Comparison of ENCODE assay signal across 28 cellular contexts in the genomic region with DNA sequence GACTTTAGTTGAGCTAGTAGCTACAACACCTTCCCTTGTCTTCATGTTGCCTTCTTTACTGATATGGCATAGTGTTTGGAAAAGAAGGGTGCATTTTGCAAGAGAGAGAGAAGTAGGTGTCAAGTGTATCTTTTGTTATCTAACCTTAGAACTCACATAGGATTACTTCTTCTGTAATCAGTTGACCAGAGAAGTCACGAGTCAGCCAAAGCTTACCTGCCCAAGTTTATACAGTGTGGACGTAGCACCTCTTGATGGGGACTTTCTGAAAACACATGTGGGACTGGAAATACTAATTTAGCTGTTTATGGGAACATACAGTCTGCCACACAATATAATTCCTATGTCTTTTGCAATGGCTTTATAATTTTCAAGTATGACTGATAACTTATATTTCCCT. TPM values are rescaled to one million over a fixed set of nuclear protein-coding genes. Genes with fewer than 3 reads are reported as not detected.
DNase-seq lines count a peak whose midpoint lies in the region; ATAC-seq and TF ChIP-seq lines count a peak whose summit lies in the region.
"Had no signal": no experiment of that assay in that cellular context is flagged by ENCODE, and none has a peak within 500 bp of the region (broad histone marks: within the 10 kb centered on the region; RNA-seq: fewer than 3 reads in every experiment).

No MANE protein-coding gene starts in this region.

- no peak overlapping the region for H2AFZ ChIP-seq in HCT116 (ENCODE audit: low read depth, low read length, poor library complexity, severe bottlenecking)
- H2AFZ ChIP-seq: neural progenitor cell had no signal

- intact Hi-C loops in HCT116 (cut with micrococcal nuclease), result no loop called here
- intact Hi-C loops in left lung (cut with DNase I), result no loop called here
- intact Hi-C loops in vagina (cut with DNase I), result no loop called here
- intact Hi-C loops in activated CD4-positive, alpha-beta memory T cell treated with anti-CD3 and anti-CD28 coated beads for 36 hours (cut with micrococcal nuclease), result no loop called here

- peak; percentile 31 for TF ChIP-seq RAD21 in HCT116 (IDR thresholded peaks at IDR 0.05; ENCODE audit: low read depth)

- H3K4me2 ChIP-seq in HCT116 (ENCODE audit: low read length), result no peak overlapping the region
- H3K4me2 ChIP-seq: neural progenitor cell had no signal

- H3K27ac ChIP-seq in C4-2B (no peak overlapping the region), HCT116 (ENCODE audit: low read depth, low read length) (no peak overlapping the region), left lung (no peak overlapping the region), vagina (no peak overlapping the region)
- H3K27ac ChIP-seq: neural progenitor cell, spleen, upper lobe of left lung had no signal

- H3K4me3 ChIP-seq in HCT116 (replicated peaks in 1 of 2; ENCODE audit: low read depth in 1 of 2, low read length in 2 of 2) (no peak overlapping the region), left lung (no peak overlapping the region), vagina (no peak overlapping the region)
- H3K4me3 ChIP-seq: lung, neural progenitor cell, spleen, upper lobe of left lung had no signal

- TF ChIP-seq POLR2A in HCT116 (IDR thresholded peaks at IDR 0.05; ENCODE audit: borderline replicate concordance, extremely low read depth, insufficient read depth, insufficient read length) (no peak), vagina (IDR thresholded peaks at IDR 0.05) (no peak)

- TF ChIP-seq CTCF in C4-2B (conservative IDR thresholded peaks at IDR 0.05) (peak; percentile 9; the same call in 1 of the 2 replicates), HCT116 (IDR thresholded peaks at IDR 0.05 in 2 of 3, conservative IDR thresholded peaks at IDR 0.05 in 1 of 3; ENCODE audit: borderline replicate concordance in 1 of 3, insufficient read depth in 1 of 3, low read depth in 2 of 3, low read length in 2 of 3) (no peak), WTC11 (IDR thresholded peaks at IDR 0.05) (no peak), left lung (IDR thresholded peaks at IDR 0.05) (no peak), vagina (IDR thresholded peaks at IDR 0.05) (no peak)

- no peaks in the 10 kb centered on the region for H3K27me3 Mint-ChIP-seq in WTC11 (ENCODE audit: low read depth)
- peaks cover 6% of the 10 kb centered on the region for H3K27me3 Mint-ChIP-seq in activated CD4-positive, alpha-beta memory T cell treated with anti-CD3 and anti-CD28 coated beads for 36 hours
- H3K27me3 Mint-ChIP-seq: central memory CD8-positive, alpha-beta T cell; dendritic cell treated with granulocyte-macrophage colony-stimulating factor and Interleukin-4, amounts not matched to agents 40 ng/mL and 50 ng/mL, for 4 days; IgD-negative memory B cell had no signal

- no peaks in the 10 kb centered on the region for H3K9me2 ChIP-seq in HCT116 (ENCODE audit: insufficient read depth)

- H3K36me3 ChIP-seq in HCT116 (ENCODE audit: control insufficient read depth in 1 of 2, insufficient read depth in 2 of 2, low read length in 2 of 2) (no peaks in the 10 kb centered on the region), left lung (no peaks in the 10 kb centered on the region), vagina (no peaks in the 10 kb centered on the region)
- H3K36me3 ChIP-seq: neural progenitor cell, spleen, upper lobe of left lung had no signal

- no peaks in the 10 kb centered on the region for H3K79me2 ChIP-seq in HCT116 (ENCODE audit: insufficient read depth, low read length)

- CTCF ChIA-PET in HCT116 (lab: Charles Lee), result interaction anchor here (1.6 to 1.7 kb wide), 2 partner anchors 237 to 267 kb away, joined by 6 read pairs; no protein-coding TSS in a partner anchor
- CTCF ChIA-PET in WTC11 (lab: Charles Lee), result interaction anchor here (0.9 to 1.8 kb wide), 4 partner anchors 40 to 266 kb away, joined by 3 to 10 read pairs (median 6); no protein-coding TSS in a partner anchor
- CTCF ChIA-PET in activated CD4-positive, alpha-beta memory T cell treated with anti-CD3 and anti-CD28 coated beads for 36 hours (lab: Charles Lee), result interaction anchor here (1.4 to 1.5 kb wide), 2 partner anchors 267 to 270 kb away, joined by 4 to 6 read pairs; no protein-coding TSS in a partner anchor

- ATAC-seq in HCT116 (no peak), WTC11 (0 out of 2 replicates have a peak, but pooled peaks have one; percentile 10), left lung (peak; percentile 18)
- ATAC-seq: activated naive CD8-positive, alpha-beta T cell treated with anti-CD3 and anti-CD28 coated beads, Interleukin-2, amount 50 U/mL, for 24 hours had no signal

- H3K36me3 Mint-ChIP-seq in WTC11, result no peaks in the 10 kb centered on the region
- H3K36me3 Mint-ChIP-seq in activated CD4-positive, alpha-beta memory T cell treated with anti-CD3 and anti-CD28 coated beads for 36 hours, result no peaks in the 10 kb centered on the region
- H3K36me3 Mint-ChIP-seq: IgD-negative memory B cell, neural progenitor cell had no signal

- RAD21 ChIA-PET in HCT116 (lab: Charles Lee; ENCODE audit: low non-redundant PET in 1 of 2, low total read pairs in 2 of 2, uncharacterized antibody in 2 of 2, unreplicated experiment in 2 of 2), result no interaction called here

- POLR2A ChIA-PET in HCT116 (lab: Charles Lee), result no interaction called here
- POLR2A ChIA-PET in WTC11 (lab: Charles Lee), result no interaction called here
- POLR2A ChIA-PET in activated CD4-positive, alpha-beta memory T cell treated with anti-CD3 and anti-CD28 coated beads for 36 hours (lab: Charles Lee), result no interaction called here

- no peaks in the 10 kb centered on the region for H3K4me1 ChIP-seq in HCT116 (ENCODE audit: control insufficient read depth in 1 of 2, insufficient read depth in 2 of 2, low read length in 2 of 2)
- H3K4me1 ChIP-seq in left lung, result no peaks in the 10 kb centered on the region
- no peaks in the 10 kb centered on the region for H3K4me1 ChIP-seq in vagina
- H3K4me1 ChIP-seq: neural progenitor cell, spleen, upper lobe of left lung had no signal

- H3K27me3 ChIP-seq in HCT116 (ENCODE audit: insufficient read depth, low read length) (no peaks in the 10 kb centered on the region), left lung (no peaks in the 10 kb centered on the region), vagina (no peaks in the 10 kb centered on the region)
- H3K27me3 ChIP-seq: neural progenitor cell, spleen, upper lobe of left lung had no signal

- BruUV-seq in HCT116 (replicated peaks; lab: Mats Ljungman, UMichigan), result no TSS peak

- no peaks in the 10 kb centered on the region for H4K20me1 ChIP-seq in HCT116 (ENCODE audit: insufficient read depth)

- H3K9me3 ChIP-seq in HCT116 (ENCODE audit: control insufficient read depth in 1 of 2, insufficient read depth in 1 of 2, low read depth in 1 of 2, low read length in 2 of 2) (no peaks in the 10 kb centered on the region), left lung (no peaks in the 10 kb centered on the region), vagina (no peaks in the 10 kb centered on the region)
- H3K9me3 ChIP-seq: spleen, upper lobe of left lung had no signal

- no peaks in the 10 kb centered on the region; the same call in 1 of the 2 replicates for H3K9me3 Mint-ChIP-seq in WTC11
- no peaks in the 10 kb centered on the region for H3K9me3 Mint-ChIP-seq in activated CD4-positive, alpha-beta memory T cell treated with anti-CD3 and anti-CD28 coated beads for 36 hours
- H3K9me3 Mint-ChIP-seq: activated naive CD8-positive, alpha-beta T cell treated with anti-CD3 and anti-CD28 coated beads, Interleukin-2, amount 50 U/mL, for 24 hours; central memory CD8-positive, alpha-beta T cell; dendritic cell treated with granulocyte-macrophage colony-stimulating factor and Interleukin-4, amounts not matched to agents 40 ng/mL and 50 ng/mL, for 4 days; IgD-negative memory B cell; neural progenitor cell; T-helper 1 cell treated with Interleukin-12 subunit alpha and Interleukin-12 subunit beta and Interleukin-4 antibody, amounts not matched to agents 30 μg/mL and 1 μg/mL, for 36 hours had no signal

- H3K9ac ChIP-seq in HCT116 (ENCODE audit: low read length), result no peak overlapping the region
- H3K9ac ChIP-seq: neural progenitor cell had no signal

- H3K27ac Mint-ChIP-seq in WTC11, result no peak overlapping the region
- no peak overlapping the region for H3K27ac Mint-ChIP-seq in activated CD4-positive, alpha-beta memory T cell treated with anti-CD3 and anti-CD28 coated beads for 36 hours
- H3K27ac Mint-ChIP-seq: activated naive CD8-positive, alpha-beta T cell treated with anti-CD3 and anti-CD28 coated beads, Interleukin-2, amount 50 U/mL, for 24 hours; dendritic cell treated with granulocyte-macrophage colony-stimulating factor and Interleukin-4, amounts not matched to agents 40 ng/mL and 50 ng/mL, for 4 days; IgD-negative memory B cell; neural progenitor cell; T-helper 1 cell treated with Interleukin-12 subunit alpha and Interleukin-12 subunit beta and Interleukin-4 antibody, amounts not matched to agents 30 μg/mL and 1 μg/mL, for 36 hours had no signal

- DNase-seq in HCT116 (ENCODE audit: low read depth, low spot score) (no peak), WTC11 (ENCODE audit: low spot score) (no peak), left lung (no peak), MV-4-11 (lab: John Stamatoyannopoulos, UW) (no peak), ecto neural progenitor cell (ENCODE audit: low spot score) (no peak), vagina (ENCODE audit: extremely low spot score in 2 of 2) (no peak)
- no peak for DNase-seq in activated CD4-positive, alpha-beta memory T cell treated with anti-CD3 and anti-CD28 coated beads for 36 hours
- DNase-seq: activated CD8-positive, alpha-beta memory T cell treated with anti-CD3 and anti-CD28 coated beads for 24 hours; activated gamma-delta T cell; activated naive CD8-positive, alpha-beta T cell treated with anti-CD3 and anti-CD28 coated beads, Interleukin-2, amount 50 U/mL, for 24 hours; activated T-cell treated with anti-CD3 and anti-CD28 coated beads, Interleukin-2, amount 50 U/mL, for 1 hour; DND-41; NCI-H1105; NCI-H187 treated with DMSO at 0.1 percent for 48 hours; NCI-H774; right cardiac atrium; RPMI8226; spleen; stimulated activated CD4-positive, alpha-beta T cell treated with anti-CD3 and anti-CD28 coated beads, Interleukin-2, amount 100 ng/mL, for 48 hours; upper lobe of left lung had no signal

- no peak overlapping the region for H3K4me3 Mint-ChIP-seq in WTC11
- H3K4me3 Mint-ChIP-seq in activated CD4-positive, alpha-beta memory T cell treated with anti-CD3 and anti-CD28 coated beads for 36 hours, result no peak overlapping the region
- H3K4me3 Mint-ChIP-seq: activated naive CD8-positive, alpha-beta T cell treated with anti-CD3 and anti-CD28 coated beads, Interleukin-2, amount 50 U/mL, for 24 hours; central memory CD8-positive, alpha-beta T cell; dendritic cell treated with granulocyte-macrophage colony-stimulating factor and Interleukin-4, amounts not matched to agents 40 ng/mL and 50 ng/mL, for 4 days; IgD-negative memory B cell; neural progenitor cell; T-helper 1 cell treated with Interleukin-12 subunit alpha and Interleukin-12 subunit beta and Interleukin-4 antibody, amounts not matched to agents 30 μg/mL and 1 μg/mL, for 36 hours had no signal

- peaks cover 85% of the 10 kb centered on the region for H3K4me1 Mint-ChIP-seq in WTC11
- H3K4me1 Mint-ChIP-seq in activated CD4-positive, alpha-beta memory T cell treated with anti-CD3 and anti-CD28 coated beads for 36 hours (ENCODE audit: low read depth), result no peaks in the 10 kb centered on the region
- H3K4me1 Mint-ChIP-seq: activated naive CD8-positive, alpha-beta T cell treated with anti-CD3 and anti-CD28 coated beads, Interleukin-2, amount 50 U/mL, for 24 hours; central memory CD8-positive, alpha-beta T cell; neural progenitor cell had no signal

RNA-seq across cellular contexts. Expression of a gene that starts 56.0 kb away (rescaled TPM):
- total RNA-seq in HCT116 (2021; ENCODE audit: unreplicated experiment) (14.8 TPM), WTC11 (2021) (29.2 to 30.8 TPM (median 30.7 TPM) in 3 replicates), left lung (1 to 10 TPM; 3.7 to 4.2 TPM), vagina (0.25 TPM)
- 4.2 and 5.9 TPM in 2 replicates for polyA plus RNA-seq in HCT116 (2012)
- total RNA-seq in activated CD4-positive, alpha-beta memory T cell treated with anti-CD3 and anti-CD28 coated beads for 36 hours, result under 1 TPM; 0.40 to 0.53 TPM
- polyA plus RNA-seq: BJ had no signal
